ENCODE assay signal across 30 cellular contexts in genomic region chr10:37289833-37290464, GRCh38.
DNase-seq lines count a peak whose midpoint lies in the region; ATAC-seq and TF ChIP-seq lines count a peak whose summit lies in the region.
"Had no signal": no experiment of that assay in that cellular context is flagged by ENCODE, and none has a peak within 500 bp of the region (broad histone marks: within the 10 kb centered on the region; RNA-seq: fewer than 3 reads in every experiment).

No MANE protein-coding gene starts in this region.

- H3K27ac ChIP-seq in C4-2B: peak overlapping the region; percentile 27; the same call in 1 of the 2 replicates
- H3K27ac ChIP-seq: dorsolateral prefrontal cortex, suprapubic skin, upper lobe of left lung had no signal

- DNase-seq in LHCN-M2 (ENCODE audit: low read depth) (peak; percentile 2), SW480 (ENCODE audit: low spot score) (peak; percentile 23), left colon (no peak), NCI-H1930 (lab: John Stamatoyannopoulos, UW) (no peak)
- DNase-seq in stimulated activated CD4-positive, alpha-beta T cell treated with anti-CD3 and anti-CD28 coated beads, Interleukin-2, amount 100 ng/mL, for 24 hours: no peak
- DNase-seq: ACHN; activated CD4-positive, alpha-beta memory T cell treated with anti-CD3 and anti-CD28 coated beads, Interleukin-2, amount 10 ng/mL, durations not matched to agents 7 days and 5 days; activated CD4-positive, CD25-positive, alpha-beta regulatory T cell treated with anti-CD3 and anti-CD28 coated beads, Interleukin-2, amount 50 U/mL, for 72 hours; activated CD8-positive, alpha-beta memory T cell treated with anti-CD3 and anti-CD28 coated beads, Interleukin-2, amount 50 U/mL, for 4 hours; activated naive CD4-positive, alpha-beta T cell treated with Interleukin-2 at 50 U/mL for 16 hours; BE2C; CD8-positive, alpha-beta memory T cell; cerebellar nuclear complex; DMS 273 treated with DMSO at 0.1 percent for 48 hours; dorsolateral prefrontal cortex; GOT3; hippocampal formation; KBM-7; left cardiac atrium; MV-4-11; NCI-H1436 treated with DMSO at 0.1 percent for 48 hours; NCI-H345; RPMI8226; SK-N-SH; stimulated activated naive CD4-positive, alpha-beta T cell; T-helper 17 cell; upper lobe of left lung had no signal

- TF ChIP-seq CTCF in C4-2B (conservative IDR thresholded peaks at IDR 0.05): no peak

- peak; percentile 34 for ATAC-seq in left colon
- no peak for ATAC-seq in GM21723 (IDR thresholded peaks at IDR 0.05; ENCODE audit: unreplicated experiment)
- ATAC-seq: left cardiac atrium, T-helper 17 cell had no signal

- intact Hi-C loops in left colon (cut with DNase I, micrococcal nuclease): no loop called here

Comparison
In these comparisons a context has a peak if more than half of its experiments do, and no peak if none do; other contexts are left out.
1. DNase-seq: peak in LHCN-M2 (single experiment) and SW480 (single experiment); none in left colon (0 of 2), stimulated activated CD4-positive, alpha-beta T cell treated with anti-CD3 and anti-CD28 coated beads, Interleukin-2, amount 100 ng/mL, for 24 hours (0 of 2) and NCI-H1930 (0 of 2).